In the genomic region with DNA sequence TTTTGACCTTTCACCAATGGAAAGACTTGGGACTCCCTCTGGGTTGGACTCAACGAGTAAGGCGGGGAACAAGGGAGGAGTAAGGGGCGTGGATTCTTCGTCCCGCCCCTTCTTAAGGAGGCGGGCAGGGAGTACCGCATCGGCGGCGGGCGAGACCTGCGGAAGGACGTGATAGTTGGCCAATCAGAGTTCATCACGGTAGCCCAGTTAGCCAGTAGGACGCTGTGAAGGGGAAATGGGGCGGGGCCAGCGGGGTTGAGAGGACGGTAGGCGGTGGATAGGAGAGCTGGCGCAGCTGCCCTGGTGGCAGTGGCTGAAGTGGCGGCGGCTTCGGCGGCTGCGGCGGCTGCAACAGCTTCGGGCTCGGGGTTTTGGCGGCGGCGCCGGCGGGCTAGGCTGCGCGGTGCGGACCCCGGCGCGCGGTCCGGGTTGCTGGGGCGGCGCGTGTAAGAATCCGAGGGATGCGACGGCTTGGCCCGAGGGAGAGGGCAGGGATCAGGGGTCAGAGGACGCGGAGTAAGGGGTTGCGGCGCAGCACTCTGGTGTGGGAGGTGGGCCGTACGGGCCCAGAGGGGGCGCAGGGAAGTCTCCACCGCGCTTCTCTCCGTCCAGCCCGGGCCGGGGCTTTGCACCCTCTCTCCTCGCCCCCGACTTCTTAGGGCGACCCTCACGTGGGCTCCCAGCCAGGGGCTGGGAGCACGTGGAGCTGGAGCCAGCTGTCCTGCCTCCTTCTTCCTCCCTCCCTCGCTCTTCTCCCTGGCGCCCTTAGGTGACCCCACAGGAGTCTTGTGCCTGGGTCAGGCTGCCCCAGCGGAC, we compare ENCODE assay signal across 8 cellular contexts. TPM values are rescaled to one million over a fixed set of nuclear protein-coding genes. Genes with fewer than 3 reads are reported as not detected.
A peak's percentile ranks its signal among the peaks of the same experiment; 100 is the strongest.
DNase-seq lines count a peak whose midpoint lies in the region; ATAC-seq, FAIRE-seq and TF ChIP-seq lines count a peak whose summit lies in the region.

A gene (plus strand): TSS at position 284 of the 816 bp plus-strand sequence. CDS start 5,389 bp downstream, outside the sequence.

- H2BK120ac ChIP-seq in IMR-90 (ENCODE audit: low read depth, low read length), result peak within 1 kb of the TSS; percentile 28; the same call in 1 of the 2 replicates

- in situ Hi-C loops in IMR-90 (cut with MboI; ENCODE audit: low sequenced_read_pairs), result no loop called here

- peak within 1 kb of the TSS; percentile 72 for H3K18ac ChIP-seq in IMR-90 (ENCODE audit: low read depth, low read length)

- peak within 1 kb of the TSS; percentile 80 for H3K4me2 ChIP-seq in IMR-90 (ENCODE audit: low read depth, low read length)

- intact Hi-C loops in IMR-90 (cut with micrococcal nuclease) (no loop called here), mucosa of descending colon (cut with DNase I, micrococcal nuclease) (no loop called here)

- peaks cover 4% of the 10 kb centered on the region for H3K4me1 ChIP-seq in IMR-90 (ENCODE audit: control insufficient read depth, insufficient read depth, low read length)
- peaks cover 35% of the 10 kb centered on the region for H3K4me1 ChIP-seq in mucosa of descending colon (ENCODE audit: low read depth)

- peak within 1 kb of the TSS; percentile 49 for H3K23ac ChIP-seq in IMR-90 (ENCODE audit: low read depth, low read length)

- H2AK5ac ChIP-seq in IMR-90 (ENCODE audit: low read depth, low read length), result peak within 1 kb of the TSS; percentile 83

- peak within 1 kb of the TSS; percentile 53 for H2BK5ac ChIP-seq in IMR-90 (ENCODE audit: low read depth, low read length, poor library complexity, severe bottlenecking)

- H4K8ac ChIP-seq in IMR-90 (ENCODE audit: low read depth in 2 of 2, low read length in 2 of 2), result peak within 1 kb of the TSS; percentile 27 to 80; a peak in 3 of 4 replicates

- TF ChIP-seq RAD21 in IMR-90 (IDR thresholded peaks at IDR 0.05; ENCODE audit: low read length), result no peak

- DNase-seq in D721Med (ENCODE audit: insufficient read length, low spot score), result peak; percentile 84
- DNase-seq in IMR-90, result peak; percentile 100
- peak; percentile 100 for DNase-seq in OCI-M1 (lab: John Stamatoyannopoulos, UW)
- peak; percentile 98 for DNase-seq in activated T-cell treated with anti-CD3 and anti-CD28 coated beads for 24 hours (ENCODE audit: low read depth)
- peak; percentile 100 for DNase-seq in epithelial cell of esophagus (ENCODE audit: low read depth)
- peak; percentile 99 to 100 (median 99) for DNase-seq in mucosa of descending colon
- DNase-seq in stimulated activated CD8-positive, alpha-beta memory T cell treated with anti-CD3 and anti-CD28 coated beads, Interleukin-4, amount 100 ng/mL, for 24 hours (ENCODE audit: low read depth), result peak; percentile 98

- FAIRE-seq in D721Med (lab: Jason Lieb, UNC), result no peak

- H3K4me3 ChIP-seq in IMR-90 (ENCODE audit: insufficient read depth, low read depth, low read length), result peak within 1 kb of the TSS; percentile 53
- H3K4me3 ChIP-seq in epithelial cell of esophagus (ENCODE audit: low read length), result peak within 1 kb of the TSS; percentile 72
- peak within 1 kb of the TSS; percentile 85 for H3K4me3 ChIP-seq in mucosa of descending colon

- peak within 1 kb of the TSS; percentile 50; the same call in 1 of the 3 replicates for H2BK15ac ChIP-seq in IMR-90 (ENCODE audit: low read depth, low read length)

- H4K20me1 ChIP-seq in IMR-90 (ENCODE audit: insufficient read depth, low read length), result peaks cover 9% of the 10 kb centered on the region

- peaks cover 10% of the 10 kb centered on the region for H3K9me1 ChIP-seq in IMR-90 (ENCODE audit: insufficient read depth, low read length)

- ATAC-seq in GM21528 (IDR thresholded peaks at IDR 0.05; ENCODE audit: low FRiP score, unreplicated experiment) (peak; percentile 92), IMR-90 (ENCODE audit: low read depth) (peak; percentile 95), mucosa of descending colon (peak; percentile 91)

- peak within 1 kb of the TSS; percentile 28; the same call in 1 of the 2 replicates for H2BK20ac ChIP-seq in IMR-90 (ENCODE audit: low read depth, low read length)

- TF ChIP-seq CTCF in D721Med (IDR thresholded peaks at IDR 0.05; ENCODE audit: insufficient read depth, missing control alignments), result no peak
- peak; percentile 10; the same call in 1 of the 2 replicates for TF ChIP-seq CTCF in IMR-90 (conservative IDR thresholded peaks at IDR 0.05; ENCODE audit: low read depth, low read length)
- TF ChIP-seq CTCF in epithelial cell of esophagus (IDR thresholded peaks at IDR 0.05; ENCODE audit: insufficient read depth, low read depth, low read length, missing control alignments), result no peak
- no peak for TF ChIP-seq CTCF in mucosa of descending colon (IDR thresholded peaks at IDR 0.05)

- H3K14ac ChIP-seq in IMR-90 (replicated peaks; ENCODE audit: low read depth, low read length), result peak within 1 kb of the TSS; percentile 38

- BruUV-seq in IMR-90 (replicated peaks; lab: Mats Ljungman, UMichigan), result no TSS peak

- H2AFZ ChIP-seq in IMR-90 (replicated peaks; ENCODE audit: low read length, poor library complexity), result peak within 1 kb of the TSS; percentile 95

- peak within 1 kb of the TSS; percentile 24; the same call in 1 of the 2 replicates for H4K91ac ChIP-seq in IMR-90 (ENCODE audit: insufficient read depth, low read depth, low read length)

- TF ChIP-seq POLR2A in IMR-90 (IDR thresholded peaks at IDR 0.05; ENCODE audit: low read depth, low read length), result peak; percentile 97

- dilution Hi-C loops in IMR-90 (cut with HindIII; ENCODE audit: low sequenced_read_pairs, unreplicated experiment), result no loop called here

- WGBS in IMR-90 (ENCODE audit: extremely low coverage in 2 of 2, insufficient read length in 1 of 2), 2 experiments, result 0% methylated on average over 28 of the region's 68 CpGs; no CpG with 5 or more reads in 1 of the 2 experiments

- no peaks in the 10 kb centered on the region for H3K27me3 ChIP-seq in IMR-90 (ENCODE audit: control insufficient read depth, insufficient read depth, low read length)

- H4K5ac ChIP-seq in IMR-90 (ENCODE audit: low read depth, low read length), result no peak within 1 kb of the TSS

- H3K56ac ChIP-seq in IMR-90 (ENCODE audit: extremely low read depth, insufficient read depth, low read length), result no peak within 1 kb of the TSS

- H3K4ac ChIP-seq in IMR-90 (ENCODE audit: low read depth, low read length), result peak within 1 kb of the TSS; percentile 58

- H2AK9ac ChIP-seq in IMR-90 (replicated peaks; ENCODE audit: low read depth, low read length, poor library complexity), result peak within 1 kb of the TSS; percentile 81

- peak within 1 kb of the TSS; percentile 53 for H3K9ac ChIP-seq in IMR-90 (ENCODE audit: low read depth, low read length)

- peak within 1 kb of the TSS; percentile 52 for H3K27ac ChIP-seq in IMR-90 (ENCODE audit: insufficient read depth, low read length)

- peaks cover 0 to 16% of the 10 kb centered on the region in 2 experiments; a peak in 2 of 4 replicates for H3K79me1 ChIP-seq in IMR-90 (ENCODE audit: low read depth in 1 of 2, low read length in 2 of 2)

- POLR2A ChIA-PET in IMR-90 (lab: Charles Lee; ENCODE audit: unreplicated experiment), result no interaction called here

- H3K36me3 ChIP-seq in IMR-90 (ENCODE audit: control insufficient read depth, insufficient read depth, low read length) (no peaks in the 10 kb centered on the region), mucosa of descending colon (ENCODE audit: low read depth) (peaks cover 5% of the 10 kb centered on the region)

- no peaks in the 10 kb centered on the region for H3K9me3 ChIP-seq in IMR-90 (ENCODE audit: control insufficient read depth, insufficient read depth, low read length)
- no peaks in the 10 kb centered on the region for H3K9me3 ChIP-seq in mucosa of descending colon

- CTCF ChIA-PET in IMR-90 (lab: Yijun Ruan, JAX), result interaction anchor here (0.6 to 1.1 kb wide), 2 partner anchors 18 to 1609 kb away, joined by 3 read pairs; no protein-coding TSS in a partner anchor

TF ChIP-seq in IMR-90, 13 proteins besides CTCF, POLR2A, EP300 and RAD21 (continues in another document):
- TF ChIP-seq CEBPB (IDR thresholded peaks at IDR 0.05; ENCODE audit: low read depth, low read length), result no peak
- no peak for TF ChIP-seq CHD1 (IDR thresholded peaks at IDR 0.05; ENCODE audit: low read depth, low read length)
- TF ChIP-seq RCOR1 (IDR thresholded peaks at IDR 0.05; ENCODE audit: insufficient replicate concordance, low read length), result no peak
- TF ChIP-seq MAFK (IDR thresholded peaks at IDR 0.05; ENCODE audit: low read depth, low read length), result no peak
- TF ChIP-seq BHLHE40 (IDR thresholded peaks at IDR 0.05; ENCODE audit: low read depth, low read length), result no peak
- TF ChIP-seq FOS (IDR thresholded peaks at IDR 0.05; ENCODE audit: low read depth, low read length), result peak; percentile 62; the same call in 1 of the 2 replicates
- TF ChIP-seq SMC3 (IDR thresholded peaks at IDR 0.05; ENCODE audit: low read depth, low read length), result no peak
- TF ChIP-seq, protein P1, sequence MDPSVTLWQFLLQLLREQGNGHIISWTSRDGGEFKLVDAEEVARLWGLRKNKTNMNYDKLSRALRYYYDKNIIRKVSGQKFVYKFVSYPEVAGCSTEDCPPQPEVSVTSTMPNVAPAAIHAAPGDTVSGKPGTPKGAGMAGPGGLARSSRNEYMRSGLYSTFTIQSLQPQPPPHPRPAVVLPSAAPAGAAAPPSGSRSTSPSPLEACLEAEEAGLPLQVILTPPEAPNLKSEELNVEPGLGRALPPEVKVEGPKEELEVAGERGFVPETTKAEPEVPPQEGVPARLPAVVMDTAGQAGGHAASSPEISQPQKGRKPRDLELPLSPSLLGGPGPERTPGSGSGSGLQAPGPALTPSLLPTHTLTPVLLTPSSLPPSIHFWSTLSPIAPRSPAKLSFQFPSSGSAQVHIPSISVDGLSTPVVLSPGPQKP (IDR thresholded peaks at IDR 0.05; ENCODE audit: borderline replicate concordance, low read depth, low read length), result no peak
- peak; percentile 75 for TF ChIP-seq MXI1 (IDR thresholded peaks at IDR 0.05; ENCODE audit: borderline replicate concordance, low read depth, low read length)
- no peak for TF ChIP-seq RFX5 (IDR thresholded peaks at IDR 0.05; ENCODE audit: low read depth, low read length)
- peak; percentile 49; the same call in 1 of the 2 replicates for TF ChIP-seq MAZ (IDR thresholded peaks at IDR 0.05; ENCODE audit: borderline replicate concordance, low read depth, low read length)
- no peak for TF ChIP-seq NFE2L2 (IDR thresholded peaks at IDR 0.05; ENCODE audit: low read depth, low read length)

RNA-seq across cellular contexts. Expression of the gene that starts here (rescaled TPM):
- total RNA-seq in IMR-90 (2012; rRNA removed) (2.0 and 2.5 TPM in 2 replicates), mucosa of descending colon (100 to 1,000 TPM in 1 of 3 donors, 10 to 100 TPM in 2; 89.9 to 133 (median 91.3) TPM)
- polyA plus RNA-seq in IMR-90 (2012; rRNA removed), result 10.4 and 13.2 TPM in 2 replicates
- 7.7 and 13.8 TPM in 2 replicates for polyA plus RNA-seq in IMR-90 (2012; cell fraction: cytosol; rRNA removed)
- 58.1 and 63.1 TPM in 2 replicates for polyA plus RNA-seq in IMR-90 (2012; cell fraction: nucleus; rRNA removed; ENCODE audit: low replicate concordance)

Comparison
In these comparisons a context has a peak if more than half of its experiments do, and no peak if none do; other contexts are left out.
1. Peak in every context shown above with its lines: DNase-seq, ATAC-seq, H3K4me3 ChIP-seq and H3K27ac ChIP-seq.
2. RNA of the gene that starts here (total RNA-seq): 89.9 to 133 TPM in mucosa of descending colon; 2.0 to 2.5 TPM in IMR-90; every median in the first group is over 10 times any median in the second.